In genomic region chr7:101250324-101250723, GRCh38 we compare ENCODE assay signal across 16 cellular contexts. TPM values are rescaled to one million over a fixed set of nuclear protein-coding genes. Genes with fewer than 3 reads are reported as not detected.
A peak's percentile ranks its signal among the peaks of the same experiment; 100 is the strongest.
DNase-seq lines count a peak whose midpoint lies in the region; ATAC-seq, FAIRE-seq and TF ChIP-seq lines count a peak whose summit lies in the region.
"Had no signal": no experiment of that assay in that cellular context is flagged by ENCODE, and none has a peak within 500 bp of the region (broad histone marks: within the 10 kb centered on the region; RNA-seq: fewer than 3 reads in every experiment).

No MANE protein-coding gene starts in this region.

- ATAC-seq in T-helper 17 cell (no peak), GM18909 (IDR thresholded peaks at IDR 0.05; ENCODE audit: poor library complexity, unreplicated experiment) (no peak)
- ATAC-seq: left lung had no signal

- H3K27ac ChIP-seq in mesenchymal stem cell (ENCODE audit: low read length, poor library complexity, severe bottlenecking) (no peak overlapping the region), SJCRH30 (no peak overlapping the region)
- H3K27ac ChIP-seq: left lung, SK-N-MC had no signal

- no peak for TF ChIP-seq CTCF in GM13977 (IDR thresholded peaks at IDR 0.05; ENCODE audit: extremely low read depth, insufficient read depth, missing control alignments)

- peaks cover 5% of the 10 kb centered on the region for H3K36me3 Mint-ChIP-seq in T-helper 17 cell (ENCODE audit: low read depth)

- no peak overlapping the region for H2AK5ac ChIP-seq in mesenchymal stem cell (ENCODE audit: low read length, severe bottlenecking)

- no peak overlapping the region for H3K4me2 ChIP-seq in mesenchymal stem cell (ENCODE audit: low read length, poor library complexity, severe bottlenecking)

- in situ Hi-C loops in GM13977 (cut with MboI; ENCODE audit: low pct_unique_long_range_greater_than_20kb, low sequenced_read_pairs, unreplicated experiment), result no loop called here

- H3K36me3 ChIP-seq in mesenchymal stem cell (ENCODE audit: control insufficient read depth in 1 of 2, insufficient read depth in 2 of 2, low read depth in 1 of 2, low read length in 2 of 2), result peaks cover 20 to 22% of the 10 kb centered on the region in 2 experiments
- no peaks in the 10 kb centered on the region for H3K36me3 ChIP-seq in SJCRH30

- no peak overlapping the region for H4K91ac ChIP-seq in mesenchymal stem cell (ENCODE audit: low read length)

- H3K4me1 Mint-ChIP-seq in T-helper 17 cell, result peaks cover 25% of the 10 kb centered on the region

- H3K27me3 Mint-ChIP-seq in T-helper 17 cell, result peaks cover 8% of the 10 kb centered on the region

- WGBS in mesenchymal stem cell, result 94% methylated on average over 3 of the region's 3 CpGs

- no peak overlapping the region for H3K27ac Mint-ChIP-seq in T-helper 17 cell

- no peak overlapping the region for H3K14ac ChIP-seq in mesenchymal stem cell (ENCODE audit: low read length in 2 of 2)

- H3K27me3 ChIP-seq in mesenchymal stem cell (ENCODE audit: control insufficient read depth in 1 of 2, insufficient read depth in 1 of 2, low read length in 2 of 2) (peaks cover 4% of the 10 kb centered on the region in 2 experiments), SJCRH30 (no peaks in the 10 kb centered on the region; the same call in 1 of the 2 replicates)
- H3K27me3 ChIP-seq: left lung had no signal

- H3K18ac ChIP-seq in mesenchymal stem cell (ENCODE audit: low read depth in 1 of 2, low read length in 2 of 2), result no peak overlapping the region

- no peak overlapping the region for H2AFZ ChIP-seq in mesenchymal stem cell (ENCODE audit: low read depth, low read length)

- H3K4me3 Mint-ChIP-seq in T-helper 17 cell, result peak overlapping the region; percentile 99

- H4K8ac ChIP-seq in mesenchymal stem cell (ENCODE audit: low read length), result no peak overlapping the region

- no peak overlapping the region for H2BK15ac ChIP-seq in mesenchymal stem cell (ENCODE audit: low read depth, poor library complexity, severe bottlenecking)

- H3K4me1 ChIP-seq in mesenchymal stem cell (ENCODE audit: control insufficient read depth, insufficient read depth, low read depth, low read length) (peaks cover 12% of the 10 kb centered on the region), SJCRH30 (no peaks in the 10 kb centered on the region)

- no peak overlapping the region for H2BK120ac ChIP-seq in mesenchymal stem cell (ENCODE audit: low read depth, low read length)

- H3K79me1 ChIP-seq in mesenchymal stem cell (replicated peaks; ENCODE audit: low read length, poor library complexity, severe bottlenecking), result peaks cover 7% of the 10 kb centered on the region

- H3K23ac ChIP-seq in mesenchymal stem cell (ENCODE audit: low read length in 2 of 2), result no peak overlapping the region

- no peak overlapping the region for H2BK12ac ChIP-seq in mesenchymal stem cell (ENCODE audit: low read length in 2 of 2)

- H3K9me3 ChIP-seq in T-helper 17 cell (ENCODE audit: control insufficient read depth, low read length, poor library complexity, severe bottlenecking), result no peaks in the 10 kb centered on the region
- no peaks in the 10 kb centered on the region for H3K9me3 ChIP-seq in mesenchymal stem cell (ENCODE audit: control insufficient read depth, low read length)
- H3K9me3 ChIP-seq in SJCRH30 (replicated peaks), result no peaks in the 10 kb centered on the region
- H3K9me3 ChIP-seq: left lung had no signal

- DNase-seq in CD1c-positive myeloid dendritic cell (ENCODE audit: extremely low spot score) (peak; percentile 30), GM13977 (ENCODE audit: low spot score) (peak; percentile 53), T-helper 17 cell (no peak), mesenchymal stem cell (no peak), SJCRH30 (no peak), RCC 7860 (ENCODE audit: low spot score) (no peak)
- DNase-seq in activated effector memory CD4-positive, alpha-beta T cell treated with Interleukin-2 at 50 U/mL for 16 hours, result no peak
- DNase-seq: central memory CD4-positive, alpha-beta T cell; COR-L47; GOT3; NCI-H446 treated with DMSO at 0.1 percent for 48 hours had no signal

- H3K4ac ChIP-seq in mesenchymal stem cell (ENCODE audit: low read depth in 1 of 2, low read length in 2 of 2), result no peak overlapping the region

- no peak for FAIRE-seq in RCC 7860 (lab: Jason Lieb, UNC)

- H3K4me3 ChIP-seq in mesenchymal stem cell (ENCODE audit: insufficient read depth in 1 of 2, low read depth in 1 of 2, low read length in 2 of 2), result peak overlapping the region in 1 of 2 experiments; percentile 93
- no peak overlapping the region for H3K4me3 ChIP-seq in SJCRH30

- no peak overlapping the region for H2BK5ac ChIP-seq in mesenchymal stem cell (ENCODE audit: low read depth, low read length, poor library complexity, severe bottlenecking)

- H3K9ac ChIP-seq in mesenchymal stem cell (ENCODE audit: low read length), result peak overlapping the region; percentile 45

RNA-seq across cellular contexts. Expression of gene FIS1, which starts 5.4 kb away (rescaled TPM):
- total RNA-seq in T-helper 17 cell, result 10 to 100 TPM; 80.5 to 90.7 TPM
- polyA plus RNA-seq in mesenchymal stem cell (2013, experiment 1 of 2), result 168 TPM
- polyA plus RNA-seq in mesenchymal stem cell (2013, experiment 2 of 2), result 172 TPM
- 64.1 and 91.2 TPM in 2 replicates for total RNA-seq in SJCRH30 (2014; rRNA removed; shearing (Covaris generic))

RNA-seq across cellular contexts. Expression of gene CLDN15, which starts 12.7 kb away (rescaled TPM):
- 10 to 100 TPM; 17.3 to 23.0 TPM for total RNA-seq in T-helper 17 cell
- 3.0 TPM for polyA plus RNA-seq in mesenchymal stem cell (2013, experiment 1 of 2)
- polyA plus RNA-seq in mesenchymal stem cell (2013, experiment 2 of 2), result 2.6 TPM
- total RNA-seq in SJCRH30 (2014; rRNA removed; shearing (Covaris generic)), result 4.3 and 6.4 TPM in 2 replicates

RNA-seq across cellular contexts. Expression of gene ZNHIT1, which starts 32.4 kb away (rescaled TPM):
- 10 to 100 TPM; 38.7 to 42.4 TPM for total RNA-seq in T-helper 17 cell
- 83.1 TPM for polyA plus RNA-seq in mesenchymal stem cell (2013, experiment 1 of 2)
- 82.5 TPM for polyA plus RNA-seq in mesenchymal stem cell (2013, experiment 2 of 2)
- 67.0 and 77.8 TPM in 2 replicates for total RNA-seq in SJCRH30 (2014; rRNA removed; shearing (Covaris generic))

RNA-seq across cellular contexts. Expression of gene PLOD3, which starts 32.9 kb away (rescaled TPM):
- total RNA-seq in T-helper 17 cell, result 10 to 100 TPM; 39.0 to 44.7 TPM
- polyA plus RNA-seq in mesenchymal stem cell (2013, experiment 1 of 2), result 210 TPM
- 206 TPM for polyA plus RNA-seq in mesenchymal stem cell (2013, experiment 2 of 2)
- 53.0 and 59.7 TPM in 2 replicates for total RNA-seq in SJCRH30 (2014; rRNA removed; shearing (Covaris generic))

RNA-seq across cellular contexts. Expression of gene MOGAT3, which starts 49.5 kb away (rescaled TPM):
- not detected for total RNA-seq in T-helper 17 cell
- not detected for polyA plus RNA-seq in mesenchymal stem cell (2013, experiment 1 of 2)
- not detected for polyA plus RNA-seq in mesenchymal stem cell (2013, experiment 2 of 2)
- total RNA-seq in SJCRH30 (2014; rRNA removed; shearing (Covaris generic)), result not detected in 2 replicates
- total RNA-seq: fibroblast of villous mesenchyme, left lung, M059J had no signal

Comparison
In these comparisons a context has a peak if more than half of its experiments do, and no peak if none do; other contexts are left out.
1. DNase-seq: peak in CD1c-positive myeloid dendritic cell (single experiment) and GM13977 (single experiment); none in T-helper 17 cell (0 of 3), mesenchymal stem cell (single experiment), SJCRH30 (0 of 2), activated effector memory CD4-positive, alpha-beta T cell treated with Interleukin-2 at 50 U/mL for 16 hours (single experiment) and RCC 7860 (single experiment).